ENCODE assay signal across 1 cellular context in the genomic region with DNA sequence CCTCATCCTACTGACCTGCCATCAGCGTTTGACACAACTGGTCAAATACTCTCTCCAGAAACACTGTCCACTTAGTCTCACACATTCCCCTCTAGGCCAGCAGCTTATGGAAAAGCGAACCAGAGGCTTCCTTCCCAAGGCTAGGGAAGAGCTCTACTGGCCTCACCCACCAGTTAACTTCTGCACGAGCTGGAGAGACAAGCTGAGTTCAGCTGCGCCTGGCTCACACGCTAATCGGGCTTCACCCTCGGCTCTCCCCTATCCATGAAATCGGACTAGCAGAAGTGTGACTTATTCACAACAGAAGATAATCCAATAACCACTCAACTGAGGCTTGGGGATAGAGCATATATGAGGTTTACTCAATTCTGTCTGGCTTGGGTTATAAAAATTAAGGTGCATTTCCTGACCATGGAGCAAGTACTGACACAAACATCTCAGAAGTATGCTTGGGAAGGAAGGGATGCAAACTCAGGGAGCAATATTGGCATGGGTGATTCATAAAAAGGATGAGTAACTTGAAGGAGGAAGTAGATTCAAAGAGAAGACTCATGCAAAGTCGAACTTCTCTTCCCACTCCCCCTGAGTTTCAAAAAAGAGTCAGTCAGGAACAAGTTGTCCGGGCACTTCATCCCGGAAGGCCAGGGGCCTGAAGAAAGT.
A peak's percentile ranks its signal among the peaks of the same experiment; 100 is the strongest.
TF ChIP-seq lines count a peak whose summit lies in the region.

No MANE protein-coding gene starts in this region.

TF ChIP-seq in K562, 482 proteins besides CTCF, POLR2A, EP300 and RAD21 (continued from another document and continues in another):
- TF ChIP-seq BCL6 (CRISPR knock-in tag; IDR thresholded peaks at IDR 0.05) (no peak), ZNF561 (CRISPR knock-in tag; conservative IDR thresholded peaks at IDR 0.05) (no peak), STAT5B (CRISPR knock-in tag; IDR thresholded peaks at IDR 0.05) (no peak), DPF2 (IDR thresholded peaks at IDR 0.05) (0 out of 2 replicates have a peak, but pooled peaks have one; percentile 21), NFIX (CRISPR knock-in tag; IDR thresholded peaks at IDR 0.05; ENCODE audit: low read depth) (no peak), SMAD4 (CRISPR knock-in tag; conservative IDR thresholded peaks at IDR 0.05) (no peak), TEAD1 (CRISPR knock-in tag; IDR thresholded peaks at IDR 0.05) (no peak), XRCC5 (IDR thresholded peaks at IDR 0.05; ENCODE audit: low read depth, low read length) (no peak), RFX1 (IDR thresholded peaks at IDR 0.05) (no peak), ZNF778 (CRISPR knock-in tag; IDR thresholded peaks at IDR 0.05) (no peak), SLC30A9 (CRISPR knock-in tag; IDR thresholded peaks at IDR 0.05) (no peak), YY1 (IDR thresholded peaks at IDR 0.05; ENCODE audit: borderline replicate concordance in 1 of 3, control insufficient read depth in 1 of 3, extremely low read depth in 1 of 3, insufficient read depth in 3 of 3, insufficient read length in 1 of 3, insufficient replicate concordance in 2 of 3, low read depth in 1 of 3, low read length in 2 of 3) (no peak), BMI1 (IDR thresholded peaks at IDR 0.05; ENCODE audit: low read length) (no peak), EP400 (IDR thresholded peaks at IDR 0.05) (no peak), JUND (IDR thresholded peaks at IDR 0.05; ENCODE audit: borderline replicate concordance, low read depth, low read length) (peak; percentile 33; the same call in 1 of the 2 replicates), JUND (tag; IDR thresholded peaks at IDR 0.05; ENCODE audit: borderline replicate concordance, low read depth, low read length) (peak; percentile 25; the same call in 1 of the 3 replicates), CBX3 (IDR thresholded peaks at IDR 0.05; ENCODE audit: borderline replicate concordance in 1 of 2, low read length in 2 of 2) (no peak), NONO (IDR thresholded peaks at IDR 0.05; ENCODE audit: low read depth in 2 of 2, low read length in 1 of 2) (no peak), LARP7 (IDR thresholded peaks at IDR 0.05) (no peak), PTRF (tag; IDR thresholded peaks at IDR 0.05) (no peak), MEF2A (IDR thresholded peaks at IDR 0.05; ENCODE audit: control insufficient read depth, low read depth, low read length) (no peak), ZNF785 (CRISPR knock-in tag; IDR thresholded peaks at IDR 0.05) (no peak), NR4A1 (CRISPR knock-in tag; IDR thresholded peaks at IDR 0.05) (no peak), NR4A1 (tag; IDR thresholded peaks at IDR 0.05) (no peak), SMAD1 (IDR thresholded peaks at IDR 0.05; ENCODE audit: low read depth, low read length, partially characterized antibody) (no peak), ZZZ3 (IDR thresholded peaks at IDR 0.05) (no peak), TOE1 (IDR thresholded peaks at IDR 0.05; ENCODE audit: borderline replicate concordance) (no peak), TOE1 (CRISPR knock-in tag; IDR thresholded peaks at IDR 0.05; ENCODE audit: borderline replicate concordance, low read depth) (no peak), TEAD4 (IDR thresholded peaks at IDR 0.05; ENCODE audit: low read length) (no peak), TEAD4 (CRISPR knock-in tag; IDR thresholded peaks at IDR 0.05; ENCODE audit: borderline replicate concordance) (no peak), BHLHE40 (IDR thresholded peaks at IDR 0.05; ENCODE audit: low read length) (0 out of 2 replicates have a peak, but pooled peaks have one; percentile 7), E2F3 (CRISPR knock-in tag; IDR thresholded peaks at IDR 0.05) (no peak), ZNF175 (CRISPR knock-in tag; IDR thresholded peaks at IDR 0.05; ENCODE audit: low read depth) (no peak), JUN (IDR thresholded peaks at IDR 0.05; ENCODE audit: borderline replicate concordance, low read depth, low read length) (peak; percentile 35; the same call in 1 of the 2 replicates), JUN (CRISPR knock-in tag; IDR thresholded peaks at IDR 0.05; ENCODE audit: borderline replicate concordance) (no peak), ZNF253 (CRISPR knock-in tag; conservative IDR thresholded peaks at IDR 0.05) (no peak), SRSF3 (IDR thresholded peaks at IDR 0.05; ENCODE audit: insufficient read depth, low read length) (no peak), GTF2E2 (tag; IDR thresholded peaks at IDR 0.05) (no peak), NR2C1 (IDR thresholded peaks at IDR 0.05) (no peak), NR2C1 (tag; IDR thresholded peaks at IDR 0.05) (no peak), TCF7L2 (IDR thresholded peaks at IDR 0.05; ENCODE audit: low read depth, low read length) (no peak), TEAD2 (tag; IDR thresholded peaks at IDR 0.05) (no peak), GATAD2A (IDR thresholded peaks at IDR 0.05) (no peak), ZNF696 (CRISPR knock-in tag; conservative IDR thresholded peaks at IDR 0.05) (no peak)
- TF ChIP-seq, protein P1, sequence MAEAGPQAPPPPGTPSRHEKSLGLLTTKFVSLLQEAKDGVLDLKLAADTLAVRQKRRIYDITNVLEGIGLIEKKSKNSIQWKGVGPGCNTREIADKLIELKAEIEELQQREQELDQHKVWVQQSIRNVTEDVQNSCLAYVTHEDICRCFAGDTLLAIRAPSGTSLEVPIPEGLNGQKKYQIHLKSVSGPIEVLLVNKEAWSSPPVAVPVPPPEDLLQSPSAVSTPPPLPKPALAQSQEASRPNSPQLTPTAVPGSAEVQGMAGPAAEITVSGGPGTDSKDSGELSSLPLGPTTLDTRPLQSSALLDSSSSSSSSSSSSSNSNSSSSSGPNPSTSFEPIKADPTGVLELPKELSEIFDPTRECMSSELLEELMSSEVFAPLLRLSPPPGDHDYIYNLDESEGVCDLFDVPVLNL (CRISPR knock-in tag; IDR thresholded peaks at IDR 0.05; ENCODE audit: low read depth), result no peak
- TF ChIP-seq, protein P2, sequence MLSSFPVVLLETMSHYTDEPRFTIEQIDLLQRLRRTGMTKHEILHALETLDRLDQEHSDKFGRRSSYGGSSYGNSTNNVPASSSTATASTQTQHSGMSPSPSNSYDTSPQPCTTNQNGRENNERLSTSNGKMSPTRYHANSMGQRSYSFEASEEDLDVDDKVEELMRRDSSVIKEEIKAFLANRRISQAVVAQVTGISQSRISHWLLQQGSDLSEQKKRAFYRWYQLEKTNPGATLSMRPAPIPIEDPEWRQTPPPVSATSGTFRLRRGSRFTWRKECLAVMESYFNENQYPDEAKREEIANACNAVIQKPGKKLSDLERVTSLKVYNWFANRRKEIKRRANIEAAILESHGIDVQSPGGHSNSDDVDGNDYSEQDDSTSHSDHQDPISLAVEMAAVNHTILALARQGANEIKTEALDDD (IDR thresholded peaks at IDR 0.05), result peak; percentile 71
- TF ChIP-seq, protein P3, sequence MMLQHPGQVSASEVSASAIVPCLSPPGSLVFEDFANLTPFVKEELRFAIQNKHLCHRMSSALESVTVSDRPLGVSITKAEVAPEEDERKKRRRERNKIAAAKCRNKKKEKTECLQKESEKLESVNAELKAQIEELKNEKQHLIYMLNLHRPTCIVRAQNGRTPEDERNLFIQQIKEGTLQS (IDR thresholded peaks at IDR 0.05), result peak; percentile 65
- TF ChIP-seq, protein P3 (CRISPR knock-in tag; conservative IDR thresholded peaks at IDR 0.05), result no peak
- TF ChIP-seq, protein P4, sequence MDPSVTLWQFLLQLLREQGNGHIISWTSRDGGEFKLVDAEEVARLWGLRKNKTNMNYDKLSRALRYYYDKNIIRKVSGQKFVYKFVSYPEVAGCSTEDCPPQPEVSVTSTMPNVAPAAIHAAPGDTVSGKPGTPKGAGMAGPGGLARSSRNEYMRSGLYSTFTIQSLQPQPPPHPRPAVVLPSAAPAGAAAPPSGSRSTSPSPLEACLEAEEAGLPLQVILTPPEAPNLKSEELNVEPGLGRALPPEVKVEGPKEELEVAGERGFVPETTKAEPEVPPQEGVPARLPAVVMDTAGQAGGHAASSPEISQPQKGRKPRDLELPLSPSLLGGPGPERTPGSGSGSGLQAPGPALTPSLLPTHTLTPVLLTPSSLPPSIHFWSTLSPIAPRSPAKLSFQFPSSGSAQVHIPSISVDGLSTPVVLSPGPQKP (CRISPR knock-in tag; IDR thresholded peaks at IDR 0.05), result no peak
- TF ChIP-seq, protein P5, sequence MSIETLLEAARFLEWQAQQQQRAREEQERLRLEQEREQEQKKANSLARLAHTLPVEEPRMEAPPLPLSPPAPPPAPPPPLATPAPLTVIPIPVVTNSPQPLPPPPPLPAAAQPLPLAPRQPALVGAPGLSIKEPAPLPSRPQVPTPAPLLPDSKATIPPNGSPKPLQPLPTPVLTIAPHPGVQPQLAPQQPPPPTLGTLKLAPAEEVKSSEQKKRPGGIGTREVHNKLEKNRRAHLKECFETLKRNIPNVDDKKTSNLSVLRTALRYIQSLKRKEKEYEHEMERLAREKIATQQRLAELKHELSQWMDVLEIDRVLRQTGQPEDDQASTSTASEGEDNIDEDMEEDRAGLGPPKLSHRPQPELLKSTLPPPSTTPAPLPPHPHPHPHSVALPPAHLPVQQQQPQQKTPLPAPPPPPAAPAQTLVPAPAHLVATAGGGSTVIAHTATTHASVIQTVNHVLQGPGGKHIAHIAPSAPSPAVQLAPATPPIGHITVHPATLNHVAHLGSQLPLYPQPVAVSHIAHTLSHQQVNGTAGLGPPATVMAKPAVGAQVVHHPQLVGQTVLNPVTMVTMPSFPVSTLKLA (conservative IDR thresholded peaks at IDR 0.05), result 0 out of 4 replicates have a peak, but pooled peaks of 1 of the 2 experiments have one; percentile 8
- TF ChIP-seq, protein P6, sequence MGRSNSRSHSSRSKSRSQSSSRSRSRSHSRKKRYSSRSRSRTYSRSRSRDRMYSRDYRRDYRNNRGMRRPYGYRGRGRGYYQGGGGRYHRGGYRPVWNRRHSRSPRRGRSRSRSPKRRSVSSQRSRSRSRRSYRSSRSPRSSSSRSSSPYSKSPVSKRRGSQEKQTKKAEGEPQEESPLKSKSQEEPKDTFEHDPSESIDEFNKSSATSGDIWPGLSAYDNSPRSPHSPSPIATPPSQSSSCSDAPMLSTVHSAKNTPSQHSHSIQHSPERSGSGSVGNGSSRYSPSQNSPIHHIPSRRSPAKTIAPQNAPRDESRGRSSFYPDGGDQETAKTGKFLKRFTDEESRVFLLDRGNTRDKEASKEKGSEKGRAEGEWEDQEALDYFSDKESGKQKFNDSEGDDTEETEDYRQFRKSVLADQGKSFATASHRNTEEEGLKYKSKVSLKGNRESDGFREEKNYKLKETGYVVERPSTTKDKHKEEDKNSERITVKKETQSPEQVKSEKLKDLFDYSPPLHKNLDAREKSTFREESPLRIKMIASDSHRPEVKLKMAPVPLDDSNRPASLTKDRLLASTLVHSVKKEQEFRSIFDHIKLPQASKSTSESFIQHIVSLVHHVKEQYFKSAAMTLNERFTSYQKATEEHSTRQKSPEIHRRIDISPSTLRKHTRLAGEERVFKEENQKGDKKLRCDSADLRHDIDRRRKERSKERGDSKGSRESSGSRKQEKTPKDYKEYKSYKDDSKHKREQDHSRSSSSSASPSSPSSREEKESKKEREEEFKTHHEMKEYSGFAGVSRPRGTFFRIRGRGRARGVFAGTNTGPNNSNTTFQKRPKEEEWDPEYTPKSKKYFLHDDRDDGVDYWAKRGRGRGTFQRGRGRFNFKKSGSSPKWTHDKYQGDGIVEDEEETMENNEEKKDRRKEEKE (IDR thresholded peaks at IDR 0.05; ENCODE audit: borderline replicate concordance in 1 of 2, control insufficient read depth in 1 of 2, low read depth in 2 of 2, low read length in 1 of 2), result no peak
- TF ChIP-seq, protein P7, sequence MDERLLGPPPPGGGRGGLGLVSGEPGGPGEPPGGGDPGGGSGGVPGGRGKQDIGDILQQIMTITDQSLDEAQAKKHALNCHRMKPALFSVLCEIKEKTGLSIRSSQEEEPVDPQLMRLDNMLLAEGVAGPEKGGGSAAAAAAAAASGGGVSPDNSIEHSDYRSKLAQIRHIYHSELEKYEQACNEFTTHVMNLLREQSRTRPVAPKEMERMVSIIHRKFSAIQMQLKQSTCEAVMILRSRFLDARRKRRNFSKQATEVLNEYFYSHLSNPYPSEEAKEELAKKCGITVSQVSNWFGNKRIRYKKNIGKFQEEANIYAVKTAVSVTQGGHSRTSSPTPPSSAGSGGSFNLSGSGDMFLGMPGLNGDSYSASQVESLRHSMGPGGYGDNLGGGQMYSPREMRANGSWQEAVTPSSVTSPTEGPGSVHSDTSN (CRISPR knock-in tag; IDR thresholded peaks at IDR 0.05; ENCODE audit: low read depth), result no peak
- TF ChIP-seq, protein P7 (tag; conservative IDR thresholded peaks at IDR 0.05; ENCODE audit: low read depth), result no peak
- TF ChIP-seq, protein P8, sequence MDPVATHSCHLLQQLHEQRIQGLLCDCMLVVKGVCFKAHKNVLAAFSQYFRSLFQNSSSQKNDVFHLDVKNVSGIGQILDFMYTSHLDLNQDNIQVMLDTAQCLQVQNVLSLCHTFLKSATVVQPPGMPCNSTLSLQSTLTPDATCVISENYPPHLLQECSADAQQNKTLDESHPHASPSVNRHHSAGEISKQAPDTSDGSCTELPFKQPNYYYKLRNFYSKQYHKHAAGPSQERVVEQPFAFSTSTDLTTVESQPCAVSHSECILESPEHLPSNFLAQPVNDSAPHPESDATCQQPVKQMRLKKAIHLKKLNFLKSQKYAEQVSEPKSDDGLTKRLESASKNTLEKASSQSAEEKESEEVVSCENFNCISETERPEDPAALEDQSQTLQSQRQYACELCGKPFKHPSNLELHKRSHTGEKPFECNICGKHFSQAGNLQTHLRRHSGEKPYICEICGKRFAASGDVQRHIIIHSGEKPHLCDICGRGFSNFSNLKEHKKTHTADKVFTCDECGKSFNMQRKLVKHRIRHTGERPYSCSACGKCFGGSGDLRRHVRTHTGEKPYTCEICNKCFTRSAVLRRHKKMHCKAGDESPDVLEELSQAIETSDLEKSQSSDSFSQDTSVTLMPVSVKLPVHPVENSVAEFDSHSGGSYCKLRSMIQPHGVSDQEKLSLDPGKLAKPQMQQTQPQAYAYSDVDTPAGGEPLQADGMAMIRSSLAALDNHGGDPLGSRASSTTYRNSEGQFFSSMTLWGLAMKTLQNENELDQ (CRISPR knock-in tag; IDR thresholded peaks at IDR 0.05; ENCODE audit: borderline replicate concordance), result no peak
